22 cellular contexts compared by ENCODE assay signal in the genomic region with DNA sequence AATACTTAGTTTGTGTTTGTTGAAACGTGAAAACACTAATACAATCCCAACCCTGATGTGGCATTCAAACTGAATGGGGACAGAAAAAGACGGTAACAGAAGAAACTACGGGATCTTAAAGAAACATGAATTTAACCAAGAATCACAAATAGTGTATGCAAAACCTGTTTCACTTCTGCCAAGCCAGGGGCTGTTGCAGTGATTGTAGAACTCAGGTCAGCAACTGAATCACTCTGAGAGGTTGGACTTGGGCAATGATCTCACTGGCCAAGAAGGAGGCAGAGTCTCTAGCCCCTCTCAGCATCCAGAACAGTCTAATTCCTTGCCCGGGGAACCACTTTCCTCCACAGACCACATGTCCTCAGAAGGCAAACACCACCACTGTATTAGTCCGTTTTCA.
"Had no signal": no experiment of that assay in that cellular context is flagged by ENCODE, and none has a peak within 500 bp of the region (broad histone marks: within the 10 kb centered on the region; RNA-seq: fewer than 3 reads in every experiment).

No MANE protein-coding gene starts in this region.

- DNase-seq: activated CD4-positive, alpha-beta T cell treated with anti-CD3 and anti-CD28 coated beads for 4 hours; activated CD4-positive, alpha-beta T cell treated with anti-CD3 and anti-CD28 coated beads, Interleukin-2, amount 50 U/mL, for 4 hours; activated CD8-positive, alpha-beta memory T cell treated with anti-CD3 and anti-CD28 coated beads, Interleukin-2, amount 50 U/mL, for 48 hours; activated gamma-delta T cell; activated naive CD4-positive, alpha-beta T cell treated with anti-CD3 and anti-CD28 coated beads, Interleukin-2, amount 50 U/mL, for 16 hours; activated T-cell treated with anti-CD3 and anti-CD28 coated beads, Interleukin-2, amount 50 U/mL, for 24 hours; amniotic stem cell; brain microvascular endothelial cell; caudate nucleus; effector CD4-positive, alpha-beta T cell; foreskin keratinocyte; heart left ventricle; hypothalamus; immature natural killer cell; naive B cell; nephron progenitor cell; ovary; right lobe of liver; stimulated activated CD4-positive, alpha-beta T cell treated with anti-CD3 and anti-CD28 coated beads, Interleukin-4, amount 100 ng/mL, for 1 hour; stimulated activated naive CD8-positive, alpha-beta T cell treated with anti-CD3 and anti-CD28 coated beads, Interleukin-15, Interleukin-2, amounts not matched to agents 100 U/mL and 50 U/mL, for 24 hours; testis; transverse colon had no signal

- ATAC-seq: foreskin keratinocyte; heart left ventricle; right lobe of liver; stimulated activated naive CD8-positive, alpha-beta T cell treated with anti-CD3 and anti-CD28 coated beads, Interleukin-15, Interleukin-2, amounts not matched to agents 100 U/mL and 50 U/mL, for 24 hours had no signal
